Comparison of ENCODE assay signal across 9 cellular contexts in the genomic region with DNA sequence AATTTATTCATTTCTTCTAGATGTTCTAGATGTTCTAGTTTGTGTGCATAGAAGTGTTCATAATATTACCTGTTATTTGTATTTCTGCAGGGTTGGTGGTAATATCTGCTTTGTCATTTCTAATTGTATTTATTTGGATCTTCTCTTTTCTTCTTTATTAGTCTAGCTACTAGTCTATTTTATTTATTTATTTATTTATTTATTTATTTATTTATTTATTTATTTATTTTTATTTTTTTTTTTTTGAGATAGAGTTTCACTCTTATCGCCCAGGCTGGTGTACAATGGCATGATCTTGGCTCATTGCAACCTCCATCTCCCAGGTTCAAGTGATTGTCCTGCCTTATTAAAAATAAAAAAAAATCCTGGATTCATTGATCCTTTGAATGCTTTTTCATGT.
"Had no signal": no experiment of that assay in that cellular context is flagged by ENCODE, and none has a peak within 500 bp of the region (broad histone marks: within the 10 kb centered on the region; RNA-seq: fewer than 3 reads in every experiment).

No MANE protein-coding gene starts in this region.

- H3K4me3 ChIP-seq: K562 had no signal

- H3K27ac ChIP-seq: HL-60, KMS-11 had no signal

- DNase-seq: IMR-90, Karpas-422, KBM-7, KG1 had no signal

- H3K4me2 ChIP-seq: KMS-11 had no signal

- FAIRE-seq: HepG2, HTR-8/SVneo, K562 had no signal

- ATAC-seq: HepG2, K562 had no signal
